Comparison of ENCODE assay signal across 14 cellular contexts in the genomic region with DNA sequence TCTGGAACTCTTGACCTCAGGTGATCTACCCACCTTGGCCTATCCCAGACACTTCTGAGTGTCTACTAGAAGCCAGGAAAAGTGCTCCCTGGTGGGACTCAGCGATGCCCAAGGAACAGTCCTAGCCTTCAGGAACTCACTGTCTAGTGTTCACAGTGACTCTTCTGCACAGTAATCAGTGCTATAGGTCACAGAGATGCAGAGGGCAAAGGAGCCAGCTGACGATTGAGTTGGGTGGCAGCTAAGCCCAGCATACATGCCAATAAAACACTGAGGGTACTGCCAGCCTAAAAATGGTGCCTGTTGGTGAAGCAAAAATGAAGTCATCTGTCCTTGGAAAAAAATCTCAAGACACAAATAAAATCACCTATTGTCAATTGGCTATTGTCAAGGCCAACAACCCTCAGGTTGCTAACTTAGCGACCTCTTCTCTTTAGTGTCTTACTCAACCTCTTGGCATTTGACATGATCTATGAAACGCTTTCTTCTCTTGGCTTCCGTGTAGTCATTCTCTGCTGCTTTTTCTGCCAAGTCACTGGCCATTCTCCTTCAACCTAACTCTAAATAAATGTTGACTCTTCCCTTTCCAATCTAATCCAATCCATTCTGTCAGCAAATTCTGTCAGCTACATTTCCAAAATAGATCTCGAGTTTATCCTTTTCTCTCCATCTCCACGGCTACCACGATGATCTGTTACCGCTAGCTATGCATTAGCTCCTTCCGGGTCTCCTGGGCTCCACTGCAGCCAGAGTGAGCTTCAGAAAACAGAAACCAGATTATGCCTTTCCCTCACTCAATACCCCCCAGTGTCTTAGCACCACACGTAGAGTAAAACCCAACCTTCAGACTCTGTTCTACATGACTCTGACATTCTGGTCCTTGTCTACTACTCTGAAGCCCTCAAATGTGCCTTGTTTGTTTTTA.
DNase-seq lines count a peak whose midpoint lies in the region; ATAC-seq, FAIRE-seq and TF ChIP-seq lines count a peak whose summit lies in the region.
"Had no signal": no experiment of that assay in that cellular context is flagged by ENCODE, and none has a peak within 500 bp of the region (broad histone marks: within the 10 kb centered on the region; RNA-seq: fewer than 3 reads in every experiment).

No MANE protein-coding gene starts in this region.

- no peaks in the 10 kb centered on the region for H3K36me3 ChIP-seq in gastrocnemius medialis
- no peaks in the 10 kb centered on the region for H3K36me3 ChIP-seq in effector memory CD4-positive, alpha-beta T cell (ENCODE audit: control insufficient read depth, insufficient read depth, low read length)
- H3K36me3 ChIP-seq: tibial artery had no signal

- no peak for FAIRE-seq in H54 (lab: Jason Lieb, UNC)

- in situ Hi-C loops in gastrocnemius medialis (cut with MboI; ENCODE audit: low sequenced_read_pairs in 4 of 4): no loop called here

- intact Hi-C loops in gastrocnemius medialis (cut with DNase I; ENCODE audit: low total_unique reads): loop anchor here (5.0 to 10.0 kb wide), 3 partner anchors 100 to 368 kb away; partner anchors contain the start of gene ATXN7L1

- DNase-seq in H54 (ENCODE audit: insufficient read length, low spot score) (peak; percentile 14), RKO (ENCODE audit: low spot score) (peak; percentile 22), epithelial cell of esophagus (ENCODE audit: low read depth) (peak; percentile 17), gastrocnemius medialis (no peak), AG20443 (ENCODE audit: low spot score) (no peak)
- no peak for DNase-seq in activated CD4-positive, alpha-beta T cell treated with anti-CD3 and anti-CD28 coated beads for 48 hours
- DNase-seq in effector memory CD4-positive, alpha-beta T cell: no peak
- DNase-seq: CD4-positive, alpha-beta T cell; left cardiac atrium; T-cell; tibial artery had no signal

- no peak overlapping the region for H3K4me3 ChIP-seq in epithelial cell of esophagus (ENCODE audit: low read length)
- H3K4me3 ChIP-seq in gastrocnemius medialis: no peak overlapping the region
- H3K4me3 ChIP-seq in effector memory CD4-positive, alpha-beta T cell (ENCODE audit: insufficient read depth, low read depth, low read length, poor library complexity, severe bottlenecking): no peak overlapping the region
- H3K4me3 ChIP-seq: hepatocyte, tibial artery had no signal

- peak overlapping the region; percentile 5 to 60 (median 43) for H3K27ac ChIP-seq in gastrocnemius medialis
- H3K27ac ChIP-seq in effector memory CD4-positive, alpha-beta T cell (ENCODE audit: insufficient read depth, low read length, poor library complexity, severe bottlenecking): no peak overlapping the region
- H3K27ac ChIP-seq: hepatocyte, tibial artery had no signal

- H3K27me3 ChIP-seq in gastrocnemius medialis: no peaks in the 10 kb centered on the region
- no peaks in the 10 kb centered on the region for H3K27me3 ChIP-seq in effector memory CD4-positive, alpha-beta T cell (replicated peaks; ENCODE audit: control insufficient read depth, insufficient read depth, low read length, poor library complexity, severe bottlenecking)
- H3K27me3 ChIP-seq: hepatocyte, tibial artery had no signal

- H3K4me1 ChIP-seq in gastrocnemius medialis: peaks cover 22 to 23% of the 10 kb centered on the region in 2 donors
- H3K4me1 ChIP-seq in effector memory CD4-positive, alpha-beta T cell (ENCODE audit: control insufficient read depth, insufficient read depth, low read length, poor library complexity, severe bottlenecking): no peaks in the 10 kb centered on the region

- H3K9me3 ChIP-seq in gastrocnemius medialis: no peaks in the 10 kb centered on the region
- H3K9me3 ChIP-seq in effector memory CD4-positive, alpha-beta T cell (ENCODE audit: control insufficient read depth, low read length): no peaks in the 10 kb centered on the region
- H3K9me3 ChIP-seq: tibial artery had no signal

- ATAC-seq in gastrocnemius medialis (peak; percentile 47 to 51), HG03139 (IDR thresholded peaks at IDR 0.05; ENCODE audit: unreplicated experiment) (no peak)
- ATAC-seq: activated CD4-positive, CD25-positive, alpha-beta regulatory T cell treated with anti-CD3 and anti-CD28 coated beads, Interleukin-2, amount 50 U/mL, for 24 hours; left cardiac atrium; T-cell had no signal

- TF ChIP-seq CTCF in epithelial cell of esophagus (IDR thresholded peaks at IDR 0.05; ENCODE audit: insufficient read depth, low read depth, low read length, missing control alignments): no peak
- TF ChIP-seq CTCF in gastrocnemius medialis (IDR thresholded peaks at IDR 0.05 in 4 of 5, conservative IDR thresholded peaks at IDR 0.05 in 1 of 5): no peak

- TF ChIP-seq POLR2A in H54 (IDR thresholded peaks at IDR 0.05; ENCODE audit: low read depth, low read length) (no peak), gastrocnemius medialis (IDR thresholded peaks at IDR 0.05) (no peak)

Comparison
In these comparisons a context has a peak if more than half of its experiments do, and no peak if none do; other contexts are left out.
1. DNase-seq: peak in H54 (single experiment), RKO (single experiment) and epithelial cell of esophagus (single experiment); none in gastrocnemius medialis (0 of 2), AG20443 (single experiment), activated CD4-positive, alpha-beta T cell treated with anti-CD3 and anti-CD28 coated beads for 48 hours (single experiment) and effector memory CD4-positive, alpha-beta T cell (0 of 3).